ENCODE assay signal across 2 cellular contexts in the genomic region with DNA sequence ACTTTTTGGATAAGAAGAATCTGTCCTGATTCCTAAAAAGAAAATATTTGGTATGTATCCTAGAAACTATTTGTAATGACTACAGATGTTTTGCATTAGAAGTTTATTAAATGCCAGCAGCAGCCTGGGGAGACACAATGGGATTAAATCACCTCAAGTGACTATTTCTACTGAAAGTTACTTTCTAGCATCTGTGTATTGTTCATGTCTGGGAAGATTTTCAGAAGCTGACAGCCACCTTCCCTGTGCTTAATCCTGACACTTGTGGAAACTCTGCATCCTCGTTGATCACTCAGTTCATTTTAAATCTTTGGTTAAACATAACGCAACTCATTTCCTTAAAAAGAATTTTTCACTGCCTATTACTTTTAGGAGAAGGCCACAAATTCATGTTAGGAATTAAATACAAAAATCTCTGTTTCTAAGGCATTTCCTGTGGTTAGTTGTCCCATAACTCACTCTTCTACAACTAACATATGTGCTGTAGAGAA.
TF ChIP-seq lines count a peak whose summit lies in the region.

No MANE protein-coding gene starts in this region.

TF ChIP-seq in SK-N-SH treated with all-trans-retinoic acid at 6 μM for 48 hours, 23 proteins besides CTCF, POLR2A, EP300 and RAD21:
- TF ChIP-seq, protein P1, sequence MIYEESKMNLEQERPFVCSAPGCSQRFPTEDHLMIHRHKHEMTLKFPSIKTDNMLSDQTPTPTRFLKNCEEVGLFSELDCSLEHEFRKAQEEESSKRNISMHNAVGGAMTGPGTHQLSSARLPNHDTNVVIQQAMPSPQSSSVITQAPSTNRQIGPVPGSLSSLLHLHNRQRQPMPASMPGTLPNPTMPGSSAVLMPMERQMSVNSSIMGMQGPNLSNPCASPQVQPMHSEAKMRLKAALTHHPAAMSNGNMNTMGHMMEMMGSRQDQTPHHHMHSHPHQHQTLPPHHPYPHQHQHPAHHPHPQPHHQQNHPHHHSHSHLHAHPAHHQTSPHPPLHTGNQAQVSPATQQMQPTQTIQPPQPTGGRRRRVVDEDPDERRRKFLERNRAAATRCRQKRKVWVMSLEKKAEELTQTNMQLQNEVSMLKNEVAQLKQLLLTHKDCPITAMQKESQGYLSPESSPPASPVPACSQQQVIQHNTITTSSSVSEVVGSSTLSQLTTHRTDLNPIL (CRISPR knock-in tag; IDR thresholded peaks at IDR 0.05; ENCODE audit: low read depth): 0 out of 2 replicates have a peak, but pooled peaks have one; percentile 37
- TF ChIP-seq TCF4 (CRISPR knock-in tag; IDR thresholded peaks at IDR 0.05; ENCODE audit: borderline replicate concordance) (peak; percentile 86; the same call in 1 of the 2 replicates), ISL1 (CRISPR knock-in tag; IDR thresholded peaks at IDR 0.05) (peak; percentile 78), TOX (CRISPR knock-in tag; IDR thresholded peaks at IDR 0.05; ENCODE audit: borderline replicate concordance) (no peak), GLIS3 (CRISPR knock-in tag; IDR thresholded peaks at IDR 0.05) (0 out of 2 replicates have a peak, but pooled peaks have one; percentile 28), OSR1 (CRISPR knock-in tag; IDR thresholded peaks at IDR 0.05) (no peak)
- TF ChIP-seq, protein P2, sequence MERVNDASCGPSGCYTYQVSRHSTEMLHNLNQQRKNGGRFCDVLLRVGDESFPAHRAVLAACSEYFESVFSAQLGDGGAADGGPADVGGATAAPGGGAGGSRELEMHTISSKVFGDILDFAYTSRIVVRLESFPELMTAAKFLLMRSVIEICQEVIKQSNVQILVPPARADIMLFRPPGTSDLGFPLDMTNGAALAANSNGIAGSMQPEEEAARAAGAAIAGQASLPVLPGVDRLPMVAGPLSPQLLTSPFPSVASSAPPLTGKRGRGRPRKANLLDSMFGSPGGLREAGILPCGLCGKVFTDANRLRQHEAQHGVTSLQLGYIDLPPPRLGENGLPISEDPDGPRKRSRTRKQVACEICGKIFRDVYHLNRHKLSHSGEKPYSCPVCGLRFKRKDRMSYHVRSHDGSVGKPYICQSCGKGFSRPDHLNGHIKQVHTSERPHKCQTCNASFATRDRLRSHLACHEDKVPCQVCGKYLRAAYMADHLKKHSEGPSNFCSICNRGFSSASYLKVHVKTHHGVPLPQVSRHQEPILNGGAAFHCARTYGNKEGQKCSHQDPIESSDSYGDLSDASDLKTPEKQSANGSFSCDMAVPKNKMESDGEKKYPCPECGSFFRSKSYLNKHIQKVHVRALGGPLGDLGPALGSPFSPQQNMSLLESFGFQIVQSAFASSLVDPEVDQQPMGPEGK (CRISPR knock-in tag; IDR thresholded peaks at IDR 0.05; ENCODE audit: borderline replicate concordance): peak; percentile 57; the same call in 1 of the 2 replicates
- TF ChIP-seq, protein P3, sequence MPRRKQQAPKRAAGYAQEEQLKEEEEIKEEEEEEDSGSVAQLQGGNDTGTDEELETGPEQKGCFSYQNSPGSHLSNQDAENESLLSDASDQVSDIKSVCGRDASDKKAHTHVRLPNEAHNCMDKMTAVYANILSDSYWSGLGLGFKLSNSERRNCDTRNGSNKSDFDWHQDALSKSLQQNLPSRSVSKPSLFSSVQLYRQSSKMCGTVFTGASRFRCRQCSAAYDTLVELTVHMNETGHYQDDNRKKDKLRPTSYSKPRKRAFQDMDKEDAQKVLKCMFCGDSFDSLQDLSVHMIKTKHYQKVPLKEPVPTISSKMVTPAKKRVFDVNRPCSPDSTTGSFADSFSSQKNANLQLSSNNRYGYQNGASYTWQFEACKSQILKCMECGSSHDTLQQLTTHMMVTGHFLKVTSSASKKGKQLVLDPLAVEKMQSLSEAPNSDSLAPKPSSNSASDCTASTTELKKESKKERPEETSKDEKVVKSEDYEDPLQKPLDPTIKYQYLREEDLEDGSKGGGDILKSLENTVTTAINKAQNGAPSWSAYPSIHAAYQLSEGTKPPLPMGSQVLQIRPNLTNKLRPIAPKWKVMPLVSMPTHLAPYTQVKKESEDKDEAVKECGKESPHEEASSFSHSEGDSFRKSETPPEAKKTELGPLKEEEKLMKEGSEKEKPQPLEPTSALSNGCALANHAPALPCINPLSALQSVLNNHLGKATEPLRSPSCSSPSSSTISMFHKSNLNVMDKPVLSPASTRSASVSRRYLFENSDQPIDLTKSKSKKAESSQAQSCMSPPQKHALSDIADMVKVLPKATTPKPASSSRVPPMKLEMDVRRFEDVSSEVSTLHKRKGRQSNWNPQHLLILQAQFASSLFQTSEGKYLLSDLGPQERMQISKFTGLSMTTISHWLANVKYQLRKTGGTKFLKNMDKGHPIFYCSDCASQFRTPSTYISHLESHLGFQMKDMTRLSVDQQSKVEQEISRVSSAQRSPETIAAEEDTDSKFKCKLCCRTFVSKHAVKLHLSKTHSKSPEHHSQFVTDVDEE (CRISPR knock-in tag; IDR thresholded peaks at IDR 0.05): peak; percentile 64; the same call in 1 of the 2 replicates

TF ChIP-seq in SK-N-SH, 30 proteins besides CTCF, POLR2A, EP300 and RAD21:
- TF ChIP-seq NFIC (IDR thresholded peaks at IDR 0.05; ENCODE audit: borderline replicate concordance): no peak
- no peak for TF ChIP-seq FOSL2 (IDR thresholded peaks at IDR 0.05; ENCODE audit: borderline replicate concordance, low read depth)
- TF ChIP-seq, protein P4, sequence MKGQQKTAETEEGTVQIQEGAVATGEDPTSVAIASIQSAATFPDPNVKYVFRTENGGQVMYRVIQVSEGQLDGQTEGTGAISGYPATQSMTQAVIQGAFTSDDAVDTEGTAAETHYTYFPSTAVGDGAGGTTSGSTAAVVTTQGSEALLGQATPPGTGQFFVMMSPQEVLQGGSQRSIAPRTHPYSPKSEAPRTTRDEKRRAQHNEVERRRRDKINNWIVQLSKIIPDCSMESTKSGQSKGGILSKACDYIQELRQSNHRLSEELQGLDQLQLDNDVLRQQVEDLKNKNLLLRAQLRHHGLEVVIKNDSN (IDR thresholded peaks at IDR 0.05; ENCODE audit: borderline replicate concordance, low read depth): no peak
- no peak for TF ChIP-seq TCF12 (IDR thresholded peaks at IDR 0.05)
- no peak for TF ChIP-seq YY1 (IDR thresholded peaks at IDR 0.05; ENCODE audit: low read depth)
- TF ChIP-seq FOXM1 (IDR thresholded peaks at IDR 0.05; ENCODE audit: low read depth): no peak
- TF ChIP-seq TAF1 (IDR thresholded peaks at IDR 0.05; ENCODE audit: borderline replicate concordance, low read depth, low read length): no peak
- no peak for TF ChIP-seq EZH2phosphoT487 (IDR thresholded peaks at IDR 0.05; ENCODE audit: borderline replicate concordance, low read depth)
- no peak for TF ChIP-seq ELF1 (IDR thresholded peaks at IDR 0.05)
- TF ChIP-seq GABPA (IDR thresholded peaks at IDR 0.05; ENCODE audit: low read depth): no peak
